Comparison of ENCODE assay signal across 16 cellular contexts in the genomic region with DNA sequence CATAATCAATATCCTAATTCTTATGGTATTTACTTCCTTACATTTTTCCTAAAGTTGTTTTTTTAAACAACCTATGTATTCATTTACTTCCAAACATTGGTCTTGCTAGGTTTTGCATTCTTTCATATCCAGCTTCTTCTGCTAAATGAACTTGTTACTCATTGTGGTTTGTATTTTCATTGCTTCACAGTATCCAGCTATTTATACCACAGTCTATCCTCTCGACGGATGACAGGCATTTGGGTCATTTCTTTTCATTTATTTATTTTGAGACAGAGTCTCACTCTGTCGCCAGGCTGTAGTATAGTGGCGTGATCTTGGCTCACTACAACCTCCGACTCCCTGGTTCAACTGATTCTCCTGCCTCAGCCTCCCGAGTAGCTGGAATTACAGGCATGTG.
DNase-seq lines count a peak whose midpoint lies in the region; ATAC-seq and TF ChIP-seq lines count a peak whose summit lies in the region.
"Had no signal": no experiment of that assay in that cellular context is flagged by ENCODE, and none has a peak within 500 bp of the region (broad histone marks: within the 10 kb centered on the region; RNA-seq: fewer than 3 reads in every experiment).

No MANE protein-coding gene starts in this region.

- no peaks in the 10 kb centered on the region for H3K9me3 Mint-ChIP-seq in MCF 10A (ENCODE audit: unreplicated experiment)
- no peaks in the 10 kb centered on the region for H3K9me3 Mint-ChIP-seq in CD4-positive, alpha-beta memory T cell
- H3K9me3 Mint-ChIP-seq: T-helper 1 cell treated with Interleukin-12 subunit alpha and Interleukin-12 subunit beta and Interleukin-4 antibody, amounts not matched to agents 30 μg/mL and 1 μg/mL, for 36 hours had no signal

- H3K27me3 ChIP-seq in breast epithelium (no peaks in the 10 kb centered on the region), SJSA1 (replicated peaks) (no peaks in the 10 kb centered on the region), tibial nerve (no peaks in the 10 kb centered on the region)
- H3K27me3 ChIP-seq in CD4-positive, alpha-beta memory T cell (ENCODE audit: insufficient read depth, low read length): no peaks in the 10 kb centered on the region
- H3K27me3 ChIP-seq: Peyer's patch had no signal

- no peak for TF ChIP-seq EP300 in tibial nerve (IDR thresholded peaks at IDR 0.05)

- no peaks in the 10 kb centered on the region for H3K36me3 ChIP-seq in breast epithelium
- H3K36me3 ChIP-seq in SJSA1: peaks cover 9% of the 10 kb centered on the region
- no peaks in the 10 kb centered on the region for H3K36me3 ChIP-seq in tibial nerve
- peaks cover 6% of the 10 kb centered on the region for H3K36me3 ChIP-seq in CD4-positive, alpha-beta memory T cell (ENCODE audit: insufficient read depth, low read length)
- H3K36me3 ChIP-seq: Peyer's patch had no signal

- TF ChIP-seq POLR2A in breast epithelium (IDR thresholded peaks at IDR 0.05) (no peak), tibial nerve (IDR thresholded peaks at IDR 0.05) (no peak)

- no peak overlapping the region for H3K4me3 Mint-ChIP-seq in MCF 10A (ENCODE audit: unreplicated experiment)
- H3K4me3 Mint-ChIP-seq in CD4-positive, alpha-beta memory T cell: no peak overlapping the region
- H3K4me3 Mint-ChIP-seq: activated naive CD8-positive, alpha-beta T cell; T-helper 1 cell treated with Interleukin-12 subunit alpha and Interleukin-12 subunit beta and Interleukin-4 antibody, amounts not matched to agents 30 μg/mL and 1 μg/mL, for 36 hours had no signal

- no peaks in the 10 kb centered on the region for H3K27me3 Mint-ChIP-seq in MCF 10A (ENCODE audit: insufficient read depth, unreplicated experiment)
- no peaks in the 10 kb centered on the region for H3K27me3 Mint-ChIP-seq in CD4-positive, alpha-beta memory T cell
- H3K27me3 Mint-ChIP-seq: activated naive CD8-positive, alpha-beta T cell had no signal

- TF ChIP-seq CTCF in MCF 10A (IDR thresholded peaks at IDR 0.05; ENCODE audit: unreplicated experiment) (no peak), breast epithelium (IDR thresholded peaks at IDR 0.05) (no peak), fibroblast of villous mesenchyme (IDR thresholded peaks at IDR 0.05; ENCODE audit: insufficient read depth, low read depth, low read length) (no peak), tibial nerve (IDR thresholded peaks at IDR 0.05) (no peak)

- intact Hi-C loops in MCF 10A (cut with micrococcal nuclease) (no loop called here), breast epithelium (cut with DNase I; ENCODE audit: low total_unique reads) (no loop called here)
- intact Hi-C loops in CD4-positive, alpha-beta memory T cell (cut with micrococcal nuclease): no loop called here

- H3K4me3 ChIP-seq in breast epithelium: no peak overlapping the region
- no peak overlapping the region for H3K4me3 ChIP-seq in SJSA1
- H3K4me3 ChIP-seq in fibroblast of villous mesenchyme (ENCODE audit: low read depth, low read length): no peak overlapping the region
- H3K4me3 ChIP-seq in tibial nerve: no peak overlapping the region
- H3K4me3 ChIP-seq in CD4-positive, alpha-beta memory T cell (ENCODE audit: low read length in 2 of 2): no peak overlapping the region
- H3K4me3 ChIP-seq: A549, coronary artery, Peyer's patch had no signal

- H3K27ac Mint-ChIP-seq in MCF 10A (ENCODE audit: low read depth, unreplicated experiment): no peak overlapping the region
- H3K27ac Mint-ChIP-seq in CD4-positive, alpha-beta memory T cell: no peak overlapping the region
- H3K27ac Mint-ChIP-seq: activated naive CD8-positive, alpha-beta T cell; T-helper 1 cell treated with Interleukin-12 subunit alpha and Interleukin-12 subunit beta and Interleukin-4 antibody, amounts not matched to agents 30 μg/mL and 1 μg/mL, for 36 hours had no signal

- CTCF ChIA-PET in MCF 10A (lab: Yijun Ruan, JAX): interaction anchor here (0.6 to 1.9 kb wide), 3 partner anchors 9 to 208 kb away, joined by 3 to 15 read pairs (median 3); no protein-coding TSS in a partner anchor
- CTCF ChIA-PET in CD4-positive, alpha-beta memory T cell (lab: Charles Lee; ENCODE audit: partially characterized antibody): interaction anchor here (1.1 kb wide), 1 partner anchor 9 kb away, joined by 3 read pairs; no protein-coding TSS in a partner anchor

- H3K9me3 ChIP-seq in breast epithelium (no peaks in the 10 kb centered on the region), SJSA1 (replicated peaks) (no peaks in the 10 kb centered on the region; the same call in 1 of the 2 replicates), tibial nerve (no peaks in the 10 kb centered on the region)
- H3K9me3 ChIP-seq in CD4-positive, alpha-beta memory T cell (ENCODE audit: control insufficient read depth in 1 of 2, low read length in 2 of 2): no peaks in the 10 kb centered on the region
- H3K9me3 ChIP-seq: A549, Peyer's patch had no signal

- H3K27ac ChIP-seq in breast epithelium (no peak overlapping the region), SJSA1 (peak overlapping the region; percentile 42), tibial nerve (no peak overlapping the region)
- H3K27ac ChIP-seq in CD4-positive, alpha-beta memory T cell (ENCODE audit: low read depth, low read length): no peak overlapping the region
- H3K27ac ChIP-seq: A549, Peyer's patch had no signal

- peaks cover 30% of the 10 kb centered on the region for H3K36me3 Mint-ChIP-seq in MCF 10A (ENCODE audit: insufficient read depth, unreplicated experiment)
- H3K36me3 Mint-ChIP-seq in CD4-positive, alpha-beta memory T cell: peaks cover 33 to 38% of the 10 kb centered on the region in 2 donors

- WGBS in tibial nerve, 2 donors: 72 to 83% methylated on average over 6 of the region's 6 CpGs

- no TSS peak for BruUV-seq in MCF 10A (replicated peaks; lab: Mats Ljungman, UMichigan)

- H3K4me1 ChIP-seq in breast epithelium: no peaks in the 10 kb centered on the region
- H3K4me1 ChIP-seq in SJSA1 (replicated peaks): peaks cover 24% of the 10 kb centered on the region
- no peaks in the 10 kb centered on the region for H3K4me1 ChIP-seq in tibial nerve
- H3K4me1 ChIP-seq in CD4-positive, alpha-beta memory T cell (ENCODE audit: insufficient read depth, low read length): no peaks in the 10 kb centered on the region
- H3K4me1 ChIP-seq: A549, Peyer's patch had no signal

- H3K4me1 Mint-ChIP-seq in MCF 10A (ENCODE audit: insufficient read depth, unreplicated experiment): peaks cover 27% of the 10 kb centered on the region
- H3K4me1 Mint-ChIP-seq in CD4-positive, alpha-beta memory T cell: peaks cover 24 to 32% (median 27%) of the 10 kb centered on the region in 4 donors

- no peak for ATAC-seq in GM21447 (IDR thresholded peaks at IDR 0.05; ENCODE audit: unreplicated experiment)
- ATAC-seq in HG03457 (IDR thresholded peaks at IDR 0.05; ENCODE audit: unreplicated experiment): no peak
- ATAC-seq: A549 had no signal

- POLR2A ChIA-PET in MCF 10A (lab: Yijun Ruan, JAX): interaction anchor here (0.6 kb wide), 1 partner anchor 105 kb away, joined by 3 read pairs; no protein-coding TSS in a partner anchor
- POLR2A ChIA-PET in CD4-positive, alpha-beta memory T cell (lab: Charles Lee; ENCODE audit: partially characterized antibody): no interaction called here

- DNase-seq in MCF 10A (ENCODE audit: unreplicated experiment): peak; percentile 23
- no peak for DNase-seq in breast epithelium (ENCODE audit: low spot score in 2 of 2)
- DNase-seq in SJSA1 (ENCODE audit: low read depth in 1 of 2, low spot score in 2 of 2): peak in 1 of 2 experiments; percentile 69
- DNase-seq in fibroblast of villous mesenchyme (ENCODE audit: low read depth): peak; percentile 40
- no peak for DNase-seq in tibial nerve (ENCODE audit: low spot score in 2 of 2)
- DNase-seq in CD4-positive, alpha-beta memory T cell: no peak
- DNase-seq: NCI-H1417 treated with DMSO at 0.1 percent for 48 hours, NCI-H446 treated with DMSO at 0.1 percent for 48 hours, occipital lobe, Peyer's patch had no signal

Comparison
In these comparisons a context has a peak if more than half of its experiments do, and no peak if none do; other contexts are left out.
1. DNase-seq: peak in MCF 10A (single experiment) and fibroblast of villous mesenchyme (single experiment); none in breast epithelium (0 of 2), tibial nerve (0 of 2) and CD4-positive, alpha-beta memory T cell (0 of 5).